In the genomic region with DNA sequence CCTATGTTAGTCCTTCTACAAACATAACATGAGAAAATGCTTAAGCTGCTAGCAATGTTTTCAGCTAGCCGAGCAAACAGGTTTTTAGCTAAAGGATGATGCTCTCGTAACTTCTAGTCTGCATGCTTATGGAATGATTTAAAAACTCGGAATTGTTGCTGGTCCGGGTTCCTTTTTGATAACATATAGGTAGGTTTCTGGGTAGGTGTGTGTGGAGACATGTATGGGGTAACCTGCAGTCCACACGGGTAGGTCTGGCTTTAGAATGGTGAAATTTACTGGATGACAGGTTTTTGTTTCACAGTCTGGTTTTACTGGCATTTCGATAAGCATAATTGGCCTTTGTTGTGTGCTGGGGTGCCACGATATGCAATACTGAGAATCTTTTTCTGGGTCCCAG, we compare ENCODE assay signal across 39 cellular contexts.
"Had no signal": no experiment of that assay in that cellular context is flagged by ENCODE, and none has a peak within 500 bp of the region (broad histone marks: within the 10 kb centered on the region; RNA-seq: fewer than 3 reads in every experiment).

No MANE protein-coding gene starts in this region.

- H3K9me3 ChIP-seq: adrenal gland had no signal

- H3K27ac Mint-ChIP-seq: activated naive CD4-positive, alpha-beta T cell treated with anti-CD3 and anti-CD28 coated beads for 36 hours; activated naive CD4-positive, alpha-beta T cell treated with anti-CD3 and anti-CD28 coated beads, Interleukin-2, amount 10 ng/mL, durations not matched to agents 7 days and 5 days; activated naive CD4-positive, alpha-beta T cell treated with anti-CD3 and anti-CD28 coated beads, Interleukin-2, amount 50 U/mL, for 24 hours; activated naive CD4-positive, alpha-beta T cell treated with anti-CD3 and anti-CD28 coated beads, Interleukin-2, amount 50 U/mL, for 72 hours; activated naive CD8-positive, alpha-beta T cell; activated naive CD8-positive, alpha-beta T cell treated with anti-CD3 and anti-CD28 coated beads for 36 hours; activated naive CD8-positive, alpha-beta T cell treated with anti-CD3 and anti-CD28 coated beads, Interleukin-2, amount 10 ng/mL, durations not matched to agents 7 days and 5 days; activated naive CD8-positive, alpha-beta T cell treated with anti-CD3 and anti-CD28 coated beads, Interleukin-2, amount 50 U/mL, for 24 hours; activated T-cell treated with anti-CD3 and anti-CD28 coated beads, Interleukin-2, amount 50 U/mL, for 24 hours; activated T-cell treated with anti-CD3 and anti-CD28 coated beads, Interleukin-2, amount 50 U/mL, for 72 hours; activated T-helper 1 cell treated with anti-CD3 and anti-CD28 coated beads, Interleukin-12 subunit alpha, Interleukin-12 subunit beta, Interleukin-2, Interleukin-4 antibody, amounts not matched to agents 30 ng/mL and 10 ng/mL and 1 ng/mL, durations not matched to agents 14 hours and 24 hours and 36 hours; activated T-helper 17 cell treated with anti-CD3 and anti-CD28 coated beads, Interleukin-2, amount 50 U/mL, for 72 hours; activated T-helper 2 cell treated with anti-CD3 and anti-CD28 coated beads, Interferon-gamma antibody, Interleukin-2, Interleukin-4, amounts not matched to agents 10 μg/mL and 5 μg/mL and 100 μg/mL, durations not matched to agents 14 hours and 24 hours and 36 hours; brain had no signal

- H3K27ac ChIP-seq: adrenal gland, ascending aorta, body of pancreas, brain microvascular endothelial cell, breast epithelium, cardiac muscle cell had no signal

- H3K36me3 ChIP-seq: adrenal gland, brain microvascular endothelial cell, breast epithelium, cardiac muscle cell had no signal

- H3K4me3 ChIP-seq: adrenal gland, ascending aorta, body of pancreas, breast epithelium, cardiac muscle cell had no signal

- H3K4me1 ChIP-seq: breast epithelium had no signal

- H3K27me3 Mint-ChIP-seq: activated naive CD4-positive, alpha-beta T cell treated with anti-CD3 and anti-CD28 coated beads, Interleukin-2, amount 50 U/mL, for 24 hours; activated naive CD8-positive, alpha-beta T cell; activated naive CD8-positive, alpha-beta T cell treated with anti-CD3 and anti-CD28 coated beads for 36 hours; activated naive CD8-positive, alpha-beta T cell treated with anti-CD3 and anti-CD28 coated beads, Interleukin-2, amount 10 ng/mL, durations not matched to agents 7 days and 5 days; activated naive CD8-positive, alpha-beta T cell treated with anti-CD3 and anti-CD28 coated beads, Interleukin-2, amount 50 U/mL, for 24 hours; activated T-cell treated with anti-CD3 and anti-CD28 coated beads, Interleukin-2, amount 50 U/mL, for 24 hours; activated T-helper 17 cell treated with anti-CD3 and anti-CD28 coated beads, Interleukin-2, amount 50 U/mL, for 72 hours; central memory CD8-positive, alpha-beta T cell had no signal

- H3K9me3 Mint-ChIP-seq: activated naive CD4-positive, alpha-beta T cell treated with anti-CD3 and anti-CD28 coated beads, Interleukin-2, amount 50 U/mL, for 24 hours had no signal

- ATAC-seq: activated naive CD4-positive, alpha-beta T cell treated with anti-CD3 and anti-CD28 coated beads, Interleukin-2, amount 50 U/mL, for 72 hours; activated naive CD8-positive, alpha-beta T cell treated with anti-CD3 and anti-CD28 coated beads, Interleukin-2, amount 50 U/mL, for 24 hours; activated T-cell treated with anti-CD3 and anti-CD28 coated beads, Interleukin-2, amount 50 U/mL, for 4 hours; activated T-cell treated with anti-CD3 and anti-CD28 coated beads, Interleukin-2, amount 50 U/mL, for 72 hours; activated T-helper 17 cell treated with anti-CD3 and anti-CD28 coated beads, Interleukin-2, amount 50 U/mL, for 72 hours; body of pancreas had no signal

- DNase-seq: activated effector memory CD4-positive, alpha-beta T cell treated with anti-CD3 and anti-CD28 coated beads, Interleukin-2, amount 50 U/mL, for 16 hours; activated effector memory CD4-positive, alpha-beta T cell treated with Interleukin-2 at 50 U/mL for 16 hours; activated gamma-delta T cell; activated gamma-delta T cell treated with Interleukin-2 at 50 U/mL for 16 hours; activated naive CD4-positive, alpha-beta T cell; activated naive CD4-positive, alpha-beta T cell treated with anti-CD3 and anti-CD28 coated beads for 36 hours; activated naive CD4-positive, alpha-beta T cell treated with anti-CD3 and anti-CD28 coated beads, Interleukin-2, amount 10 ng/mL, durations not matched to agents 7 days and 5 days; activated naive CD4-positive, alpha-beta T cell treated with anti-CD3 and anti-CD28 coated beads, Interleukin-2, amount 50 U/mL, for 16 hours; activated naive CD4-positive, alpha-beta T cell treated with Interleukin-2 at 50 U/mL for 16 hours; activated naive CD8-positive, alpha-beta T cell treated with anti-CD3 and anti-CD28 coated beads for 36 hours; activated naive CD8-positive, alpha-beta T cell treated with anti-CD3 and anti-CD28 coated beads, Interleukin-2, amount 10 ng/mL, durations not matched to agents 7 days and 5 days; activated naive CD8-positive, alpha-beta T cell treated with anti-CD3 and anti-CD28 coated beads, Interleukin-2, amount 50 U/mL, for 24 hours; activated T-cell treated with anti-CD3 and anti-CD28 coated beads for 4 hours; activated T-cell treated with anti-CD3 and anti-CD28 coated beads, Interleukin-2, amount 50 U/mL, for 1 hour; activated T-cell treated with anti-CD3 and anti-CD28 coated beads, Interleukin-2, amount 50 U/mL, for 24 hours; activated T-cell treated with anti-CD3 and anti-CD28 coated beads, Interleukin-2, amount 50 U/mL, for 4 hours; activated T-cell treated with anti-CD3 and anti-CD28 coated beads, Interleukin-2, amount 50 U/mL, for 48 hours; activated T-cell treated with anti-CD3 and anti-CD28 coated beads, Interleukin-2, amount 50 U/mL, for 72 hours; adrenal gland; amniotic stem cell; amygdala; anterior cingulate cortex; aorta; body of pancreas; brain microvascular endothelial cell; caudate nucleus; central memory CD4-positive, alpha-beta T cell; cerebellar nuclear complex had no signal

- H3K27me3 ChIP-seq: adrenal gland, ascending aorta, body of pancreas, brain microvascular endothelial cell, breast epithelium, cardiac muscle cell had no signal

- H3K4me3 Mint-ChIP-seq: activated naive CD4-positive, alpha-beta T cell treated with anti-CD3 and anti-CD28 coated beads for 36 hours; activated naive CD4-positive, alpha-beta T cell treated with anti-CD3 and anti-CD28 coated beads, Interleukin-2, amount 10 ng/mL, durations not matched to agents 7 days and 5 days; activated naive CD4-positive, alpha-beta T cell treated with anti-CD3 and anti-CD28 coated beads, Interleukin-2, amount 50 U/mL, for 24 hours; activated naive CD8-positive, alpha-beta T cell; activated naive CD8-positive, alpha-beta T cell treated with anti-CD3 and anti-CD28 coated beads for 36 hours; activated naive CD8-positive, alpha-beta T cell treated with anti-CD3 and anti-CD28 coated beads, Interleukin-2, amount 10 ng/mL, durations not matched to agents 7 days and 5 days; activated naive CD8-positive, alpha-beta T cell treated with anti-CD3 and anti-CD28 coated beads, Interleukin-2, amount 50 U/mL, for 24 hours; activated T-cell treated with anti-CD3 and anti-CD28 coated beads, Interleukin-2, amount 50 U/mL, for 24 hours; activated T-cell treated with anti-CD3 and anti-CD28 coated beads, Interleukin-2, amount 50 U/mL, for 4 hours; activated T-cell treated with anti-CD3 and anti-CD28 coated beads, Interleukin-2, amount 50 U/mL, for 72 hours; activated T-helper 1 cell treated with anti-CD3 and anti-CD28 coated beads, Interleukin-12 subunit alpha, Interleukin-12 subunit beta, Interleukin-2, Interleukin-4 antibody, amounts not matched to agents 30 ng/mL and 10 ng/mL and 1 ng/mL, durations not matched to agents 14 hours and 24 hours and 36 hours; activated T-helper 17 cell treated with anti-CD3 and anti-CD28 coated beads, Interleukin-2, amount 50 U/mL, for 72 hours; brain; central memory CD8-positive, alpha-beta T cell had no signal
